In genomic region chr3:168933614-168934013, GRCh38 we compare ENCODE assay signal across 18 cellular contexts.
DNase-seq lines count a peak whose midpoint lies in the region; TF ChIP-seq lines count a peak whose summit lies in the region.
"Had no signal": no experiment of that assay in that cellular context is flagged by ENCODE, and none has a peak within 500 bp of the region (broad histone marks: within the 10 kb centered on the region; RNA-seq: fewer than 3 reads in every experiment).

No MANE protein-coding gene starts in this region.

- intact Hi-C loops in cardiac septum (cut with DNase I): no loop called here

- no peak overlapping the region for H3K4me3 Mint-ChIP-seq in osteocyte (ENCODE audit: unreplicated experiment)

- peaks cover 21% of the 10 kb centered on the region for H3K9me3 Mint-ChIP-seq in osteocyte (ENCODE audit: unreplicated experiment)

- peak; percentile 10 for DNase-seq in AG20443 (ENCODE audit: low spot score)
- peak; percentile 19 for DNase-seq in HT-29 (ENCODE audit: low spot score)
- peak; percentile 93 for DNase-seq in astrocyte of the hippocampus (ENCODE audit: low read depth, low spot score)
- peak; percentile 79 for DNase-seq in kidney tubule cell (ENCODE audit: low spot score)
- DNase-seq in hippocampal formation (lab: John Stamatoyannopoulos, UW): no peak
- DNase-seq in osteocyte (ENCODE audit: extremely low spot score, unreplicated experiment): no peak
- no peak for DNase-seq in NCI-H1417 treated with DMSO at 0.1 percent for 48 hours (lab: John Stamatoyannopoulos, UW)
- DNase-seq in cardiac septum (ENCODE audit: low spot score): no peak
- DNase-seq: activated CD8-positive, alpha-beta memory T cell treated with anti-CD3 and anti-CD28 coated beads, Interleukin-2, amount 50 U/mL, for 48 hours; activated gamma-delta T cell; amygdala; colonic mucosa; DMS79 treated with DMSO at 0.1 percent for 48 hours; gastrocnemius medialis; NCI-H1417; NCI-H69; stimulated activated CD4-positive, alpha-beta T cell treated with anti-CD3 and anti-CD28 coated beads, Interleukin-12 subunit alpha, Interleukin-12 subunit beta, amount 100 ng/mL, for 4 hours; substantia nigra had no signal

- H3K4me1 Mint-ChIP-seq in osteocyte (ENCODE audit: unreplicated experiment): no peaks in the 10 kb centered on the region

- no peak for TF ChIP-seq CTCF in osteocyte (IDR thresholded peaks at IDR 0.05)

- no peak overlapping the region for H3K27ac Mint-ChIP-seq in osteocyte (ENCODE audit: unreplicated experiment)

- peaks cover 3% of the 10 kb centered on the region for H3K27me3 Mint-ChIP-seq in osteocyte (ENCODE audit: unreplicated experiment)

- no peaks in the 10 kb centered on the region for H3K36me3 Mint-ChIP-seq in osteocyte (ENCODE audit: unreplicated experiment)

Comparison
In these comparisons a context has a peak if more than half of its experiments do, and no peak if none do; other contexts are left out.
1. DNase-seq: peak in AG20443 (single experiment), HT-29 (single experiment), astrocyte of the hippocampus (single experiment) and kidney tubule cell (single experiment); none in hippocampal formation (0 of 2), osteocyte (single experiment), NCI-H1417 treated with DMSO at 0.1 percent for 48 hours (single experiment) and cardiac septum (single experiment).